ENCODE assay signal across 11 cellular contexts in genomic region chr17:7611635-7612293, GRCh38. TPM values are rescaled to one million over a fixed set of nuclear protein-coding genes. Genes with fewer than 3 reads are reported as not detected.
DNase-seq lines count a peak whose midpoint lies in the region; ATAC-seq, FAIRE-seq and TF ChIP-seq lines count a peak whose summit lies in the region.
"Had no signal": no experiment of that assay in that cellular context is flagged by ENCODE, and none has a peak within 500 bp of the region (broad histone marks: within the 10 kb centered on the region; RNA-seq: fewer than 3 reads in every experiment).

No MANE protein-coding gene starts in this region.

- no peak for FAIRE-seq in HepG2 (lab: Jason Lieb, UNC)

- H2BK15ac ChIP-seq in mesendoderm (replicated peaks; ENCODE audit: low read depth): no peak overlapping the region

- intact Hi-C loops in HepG2 (cut with micrococcal nuclease; ENCODE audit: unreplicated experiment) (no loop called here), right lobe of liver (cut with DNase I) (no loop called here)

- no peak overlapping the region for H2AFZ ChIP-seq in HepG2 (ENCODE audit: low read length)

- in situ Hi-C loops in HepG2 (cut with HindIII; ENCODE audit: extremely low pct_ligation_motif_present, low pct_unique_long_range_greater_than_20kb): no loop called here

- no peak overlapping the region for H3K18ac ChIP-seq in mesendoderm (ENCODE audit: low read length)

- POLR2A ChIA-PET in HepG2 (lab: Yijun Ruan, JAX): interaction anchor here (0.6 to 3.5 kb wide), 3 partner anchors 15 to 208 kb away, joined by 3 to 16 read pairs (median 6); partner anchors contain the start of genes SAT2, TMEM256 and TP53

- no peak overlapping the region for H2BK5ac ChIP-seq in mesendoderm (ENCODE audit: low read length)

- H3K27ac ChIP-seq in HepG2 (ENCODE audit: extremely low read length, insufficient read depth, low read length): no peak overlapping the region
- peak overlapping the region in 1 of 3 donors; percentile 26 for H3K27ac ChIP-seq in right lobe of liver
- no peak overlapping the region for H3K27ac ChIP-seq in mesendoderm (ENCODE audit: low read depth, low read length)
- H3K27ac ChIP-seq: lower lobe of right lung, WERI-Rb-1 had no signal

- TF ChIP-seq RAD21 in HepG2 (CRISPR knock-in tag; IDR thresholded peaks at IDR 0.05): no peak

- TF ChIP-seq CTCF in HepG2 (CRISPR knock-in tag; IDR thresholded peaks at IDR 0.05) (no peak), right lobe of liver (IDR thresholded peaks at IDR 0.05) (no peak), omental fat pad (IDR thresholded peaks at IDR 0.05) (no peak)

- H2AK5ac ChIP-seq in mesendoderm (ENCODE audit: low read length): no peak overlapping the region

- H3K9me3 ChIP-seq in HepG2 (ENCODE audit: low read length) (no peaks in the 10 kb centered on the region), right lobe of liver (no peaks in the 10 kb centered on the region)
- H3K9me3 ChIP-seq: lower lobe of right lung had no signal

- no peak overlapping the region for H4K5ac ChIP-seq in mesendoderm (ENCODE audit: low read length)

- peak overlapping the region; percentile 44; the same call in 1 of the 2 replicates for H3K9ac ChIP-seq in HepG2 (ENCODE audit: insufficient read depth, low read depth, low read length)
- peak overlapping the region; percentile 40 for H3K9ac ChIP-seq in mesendoderm (ENCODE audit: low read length)

- H3K79me1 ChIP-seq in mesendoderm (ENCODE audit: low read length): peaks cover 17% of the 10 kb centered on the region

- H3K4ac ChIP-seq in mesendoderm (ENCODE audit: low read depth, low read length): no peak overlapping the region

- H3K79me2 ChIP-seq in HepG2 (ENCODE audit: insufficient read depth, low read length) (peaks cover 36% of the 10 kb centered on the region), mesendoderm (ENCODE audit: control insufficient read depth, insufficient read depth, low read length) (peaks cover 15% of the 10 kb centered on the region)

- ATAC-seq in HepG2 (no peak), right lobe of liver (no peak), omental fat pad (ENCODE audit: low FRiP score) (no peak)
- ATAC-seq: lower lobe of right lung had no signal

- CTCF ChIA-PET in HepG2 (lab: Yijun Ruan, JAX; ENCODE audit: low intra/inter-chr PET ratio, low total read pairs): no interaction called here

- H2BK120ac ChIP-seq in mesendoderm (ENCODE audit: low read depth, low read length): no peak overlapping the region

- TF ChIP-seq POLR2A in HepG2 (IDR thresholded peaks at IDR 0.05; ENCODE audit: insufficient read depth in 1 of 2, low read depth in 2 of 2, low read length in 2 of 2) (no peak), right lobe of liver (IDR thresholded peaks at IDR 0.05) (no peak)

- no peak overlapping the region for H4K8ac ChIP-seq in mesendoderm (ENCODE audit: low read depth, low read length)

- no peak overlapping the region for H3K56ac ChIP-seq in mesendoderm (ENCODE audit: low read length)

- BruUV-seq in HepG2 (replicated peaks; lab: Mats Ljungman, UMichigan): no TSS peak

- H3K36me3 ChIP-seq in HepG2 (replicated peaks in 1 of 2; ENCODE audit: control insufficient read depth in 1 of 2, insufficient read depth in 2 of 2, low read length in 2 of 2) (peaks cover 1 to 15% of the 10 kb centered on the region in 2 experiments; a peak in 2 of 5 replicates), right lobe of liver (no peaks in the 10 kb centered on the region), mesendoderm (ENCODE audit: control insufficient read depth, insufficient read depth, low read length) (no peaks in the 10 kb centered on the region)

- H4K20me1 ChIP-seq in HepG2 (ENCODE audit: insufficient read depth, low read length): no peaks in the 10 kb centered on the region

- H3K4me1 ChIP-seq in HepG2 (ENCODE audit: insufficient read depth, low read length): peaks cover 35% of the 10 kb centered on the region
- H3K4me1 ChIP-seq in right lobe of liver: peaks cover 0 to 36% (median 9%) of the 10 kb centered on the region in 4 donors
- H3K4me1 ChIP-seq in mesendoderm (ENCODE audit: control insufficient read depth, low read depth, low read length): peaks cover 11% of the 10 kb centered on the region

- no peak overlapping the region for H3K23ac ChIP-seq in mesendoderm (ENCODE audit: low read length)

- TF ChIP-seq EP300 in HepG2 (IDR thresholded peaks at IDR 0.05; ENCODE audit: low read depth in 2 of 2, low read length in 2 of 2) (no peak), HepG2 (CRISPR knock-in tag; IDR thresholded peaks at IDR 0.05; ENCODE audit: borderline replicate concordance) (no peak)

- DNase-seq in HepG2 (ENCODE audit: low spot score): no peak
- no peak for DNase-seq in right lobe of liver
- peak; percentile 18 for DNase-seq in amniotic epithelial cell (ENCODE audit: low read depth)
- DNase-seq in mesendoderm: no peak
- DNase-seq in omental fat pad (ENCODE audit: low spot score): no peak
- no peak for DNase-seq in cortex of kidney (lab: John Stamatoyannopoulos, UW)
- DNase-seq in activated CD4-positive, CD25-positive, alpha-beta regulatory T cell treated with anti-CD3 and anti-CD28 coated beads, Interleukin-2, amount 50 U/mL, for 72 hours: no peak
- no peak for DNase-seq in SHP77 treated with DMSO at 0.1 percent for 48 hours (lab: John Stamatoyannopoulos, UW)
- DNase-seq: WERI-Rb-1 had no signal

- peak overlapping the region in 1 of 3 experiments; percentile 3; a peak in 2 of 6 replicates for H3K4me3 ChIP-seq in HepG2 (replicated peaks in 1 of 3; ENCODE audit: insufficient read depth in 1 of 3, low read depth in 2 of 3, low read length in 3 of 3)
- H3K4me3 ChIP-seq in right lobe of liver: peak overlapping the region in 1 of 3 donors; percentile 1
- H3K4me3 ChIP-seq in mesendoderm (ENCODE audit: low read length): no peak overlapping the region
- H3K4me3 ChIP-seq: lower lobe of right lung had no signal

- H3K4me2 ChIP-seq in HepG2 (ENCODE audit: low read depth, low read length) (peak overlapping the region; percentile 63), mesendoderm (ENCODE audit: low read length) (no peak overlapping the region)

- H3K27me3 ChIP-seq in HepG2 (ENCODE audit: control insufficient read depth in 1 of 2, insufficient read depth in 2 of 2, low read length in 2 of 2): no peaks in the 10 kb centered on the region
- no peaks in the 10 kb centered on the region for H3K27me3 ChIP-seq in right lobe of liver
- no peaks in the 10 kb centered on the region for H3K27me3 ChIP-seq in mesendoderm (ENCODE audit: insufficient read depth, low read length, poor library complexity)

- WGBS in HepG2 (ENCODE audit: low lambda C conversion rate): 81% methylated on average over 3 of the region's 3 CpGs
- WGBS in right lobe of liver (ENCODE audit: insufficient coverage, low coverage, low lambda C conversion rate, missing lambda C conversion rate): 35% methylated on average over 3 of the region's 3 CpGs
- WGBS in mesendoderm (ENCODE audit: extremely low coverage, insufficient coverage, low lambda C conversion rate): no CpG with 5 or more reads among the region's 3 CpGs

RNA-seq across cellular contexts. Expression of gene FXR2, which starts 2.9 kb away (rescaled TPM):
- total RNA-seq in HepG2 (2016; rRNA removed; fragmentation: Illumina TruSeq; extraction: Trizol): 13.4 and 24.4 TPM in 2 replicates
- 6.3 and 7.1 TPM in 2 replicates for total RNA-seq in HepG2 (2016; cell fraction: cytosol; rRNA removed; fragmentation: Illumina TruSeq; extraction: Trizol; ENCODE audit: low read depth)
- 12.8 and 25.4 TPM in 2 replicates for total RNA-seq in HepG2 (2016; cell fraction: insoluble cytoplasmic fraction; rRNA removed; fragmentation: Illumina TruSeq; extraction: Trizol)
- 9.9 and 10.9 TPM in 2 replicates for total RNA-seq in HepG2 (2016; cell fraction: membrane; rRNA removed; fragmentation: Illumina TruSeq; extraction: Trizol)
- total RNA-seq in HepG2 (2016; cell fraction: nucleus; rRNA removed; fragmentation: Illumina TruSeq; extraction: Trizol): 20.2 and 24.7 TPM in 2 replicates
- 20.9 and 26.8 TPM in 2 replicates for polyA plus RNA-seq in HepG2 (2011; rRNA removed)
- polyA plus RNA-seq in HepG2 (2011; cell fraction: cytosol; rRNA removed): 16.0 and 22.3 TPM in 2 replicates
- 53.5 and 56.2 TPM in 2 replicates for polyA plus RNA-seq in HepG2 (2011; cell fraction: nucleus; rRNA removed)
- polyA plus RNA-seq in HepG2 (2012): 10.9 and 14.6 TPM in 2 replicates
- 3.1 and 4.5 TPM in 2 replicates for polyA plus RNA-seq in HepG2 (2016; cell fraction: cytosol; fragmentation: Illumina TruSeq; extraction: Trizol; ENCODE audit: low read depth)
- polyA plus RNA-seq in HepG2 (2016; cell fraction: insoluble cytoplasmic fraction; fragmentation: Illumina TruSeq; extraction: Trizol; ENCODE audit: low read depth): 10.7 and 14.4 TPM in 2 replicates
- 7.1 and 8.8 TPM in 2 replicates for polyA plus RNA-seq in HepG2 (2016; cell fraction: membrane; fragmentation: Illumina TruSeq; extraction: Trizol; ENCODE audit: low read depth)
- 49.5 and 50.2 TPM in 2 replicates for polyA plus RNA-seq in HepG2 (2016; cell fraction: nucleus; fragmentation: Illumina TruSeq; extraction: Trizol; ENCODE audit: insufficient read depth, low read depth)
- polyA minus RNA-seq in HepG2 (2011; rRNA and poly(A)+ RNA removed; ENCODE audit: low replicate concordance): 43.6 and 137 TPM in 2 replicates
- polyA minus RNA-seq in HepG2 (2011; cell fraction: cytosol; rRNA and poly(A)+ RNA removed): 10.3 and 12.8 TPM in 2 replicates
- polyA minus RNA-seq in HepG2 (2011; cell fraction: nucleus; rRNA and poly(A)+ RNA removed): 14.9 and 15.8 TPM in 2 replicates
- total RNA-seq in right lobe of liver: 10 to 100 TPM; 14.3 to 23.2 (median 16.7) TPM
- 22.0 TPM for polyA plus RNA-seq in mesendoderm (2013, experiment 1 of 2)
- polyA plus RNA-seq in mesendoderm (2013, experiment 2 of 2): 22.4 TPM
- 10 to 100 TPM; 17.8 to 30.3 (median 22.7) TPM for total RNA-seq in omental fat pad

RNA-seq across cellular contexts. Expression of gene SAT2, which starts 15.9 kb away (rescaled TPM):
- 83.1 and 93.7 TPM in 2 replicates for total RNA-seq in HepG2 (2016; rRNA removed; fragmentation: Illumina TruSeq; extraction: Trizol)
- 40.6 and 43.0 TPM in 2 replicates for total RNA-seq in HepG2 (2016; cell fraction: cytosol; rRNA removed; fragmentation: Illumina TruSeq; extraction: Trizol; ENCODE audit: low read depth)
- total RNA-seq in HepG2 (2016; cell fraction: insoluble cytoplasmic fraction; rRNA removed; fragmentation: Illumina TruSeq; extraction: Trizol): 80.1 and 101 TPM in 2 replicates
- total RNA-seq in HepG2 (2016; cell fraction: membrane; rRNA removed; fragmentation: Illumina TruSeq; extraction: Trizol): 63.2 and 65.7 TPM in 2 replicates
- total RNA-seq in HepG2 (2016; cell fraction: nucleus; rRNA removed; fragmentation: Illumina TruSeq; extraction: Trizol): 86.9 and 89.2 TPM in 2 replicates
- 35.7 and 37.6 TPM in 2 replicates for polyA plus RNA-seq in HepG2 (2011; rRNA removed)
- polyA plus RNA-seq in HepG2 (2011; cell fraction: cytosol; rRNA removed): 30.8 and 36.1 TPM in 2 replicates
- 93.7 and 103 TPM in 2 replicates for polyA plus RNA-seq in HepG2 (2011; cell fraction: nucleus; rRNA removed)
- 69.5 and 73.6 TPM in 2 replicates for polyA plus RNA-seq in HepG2 (2012)
- polyA plus RNA-seq in HepG2 (2016; cell fraction: cytosol; fragmentation: Illumina TruSeq; extraction: Trizol; ENCODE audit: low read depth): 44.9 and 56.1 TPM in 2 replicates
- polyA plus RNA-seq in HepG2 (2016; cell fraction: insoluble cytoplasmic fraction; fragmentation: Illumina TruSeq; extraction: Trizol; ENCODE audit: low read depth): 101 and 106 TPM in 2 replicates
- polyA plus RNA-seq in HepG2 (2016; cell fraction: membrane; fragmentation: Illumina TruSeq; extraction: Trizol; ENCODE audit: low read depth): 58.6 and 71.0 TPM in 2 replicates
- 172 and 175 TPM in 2 replicates for polyA plus RNA-seq in HepG2 (2016; cell fraction: nucleus; fragmentation: Illumina TruSeq; extraction: Trizol; ENCODE audit: insufficient read depth, low read depth)
- polyA minus RNA-seq in HepG2 (2011; rRNA and poly(A)+ RNA removed; ENCODE audit: low replicate concordance): 4.5 and 8.9 TPM in 2 replicates
- polyA minus RNA-seq in HepG2 (2011; cell fraction: cytosol; rRNA and poly(A)+ RNA removed): 5.8 and 6.5 TPM in 2 replicates
- polyA minus RNA-seq in HepG2 (2011; cell fraction: nucleus; rRNA and poly(A)+ RNA removed): 12.1 and 13.1 TPM in 2 replicates
- total RNA-seq in right lobe of liver: 100 to 1,000 TPM in 5 of 6 experiments, 10 to 100 TPM in 1; 99.3 to 187 (median 120) TPM
- 26.8 TPM for polyA plus RNA-seq in mesendoderm (2013, experiment 1 of 2)
- polyA plus RNA-seq in mesendoderm (2013, experiment 2 of 2): 26.5 TPM
- 10 to 100 TPM; 55.5 to 81.3 (median 66.2) TPM for total RNA-seq in omental fat pad

RNA-seq across cellular contexts. Expression of gene SHBG, which starts 18.2 kb away (rescaled TPM):
- total RNA-seq in HepG2 (2016; rRNA removed; fragmentation: Illumina TruSeq; extraction: Trizol) (1.6 and 4.0 TPM in 2 replicates), right lobe of liver (10 to 100 TPM in 5 of 6 experiments, 1 to 10 TPM in 1; 2.4 to 70.2 (median 15.4) TPM), omental fat pad (1 to 10 TPM in 1 of 4 donors, under 1 TPM in 1, not detected in 2; 0.37 to 2.5 TPM)
- total RNA-seq in HepG2 (2016; cell fraction: cytosol; rRNA removed; fragmentation: Illumina TruSeq; extraction: Trizol; ENCODE audit: low read depth): 0.88 and 1.1 TPM in 2 replicates
- 2.0 and 4.4 TPM in 2 replicates for total RNA-seq in HepG2 (2016; cell fraction: insoluble cytoplasmic fraction; rRNA removed; fragmentation: Illumina TruSeq; extraction: Trizol)
- 0.96 and 1.0 TPM in 2 replicates for total RNA-seq in HepG2 (2016; cell fraction: membrane; rRNA removed; fragmentation: Illumina TruSeq; extraction: Trizol)
- total RNA-seq in HepG2 (2016; cell fraction: nucleus; rRNA removed; fragmentation: Illumina TruSeq; extraction: Trizol): 4.2 and 4.7 TPM in 2 replicates
- 6.1 and 10.2 TPM in 2 replicates for polyA plus RNA-seq in HepG2 (2011; rRNA removed)
- polyA plus RNA-seq in HepG2 (2011; cell fraction: cytosol; rRNA removed): 3.2 and 4.3 TPM in 2 replicates
- 7.7 and 13.5 TPM in 2 replicates for polyA plus RNA-seq in HepG2 (2011; cell fraction: nucleus; rRNA removed)
- 5.5 TPM in 2 replicates for polyA plus RNA-seq in HepG2 (2012)
- polyA plus RNA-seq in HepG2 (2016; cell fraction: cytosol; fragmentation: Illumina TruSeq; extraction: Trizol; ENCODE audit: low read depth): 1.1 and 2.0 TPM in 2 replicates
- 2.5 and 2.9 TPM in 2 replicates for polyA plus RNA-seq in HepG2 (2016; cell fraction: insoluble cytoplasmic fraction; fragmentation: Illumina TruSeq; extraction: Trizol; ENCODE audit: low read depth)
- 1.4 TPM in 2 replicates for polyA plus RNA-seq in HepG2 (2016; cell fraction: membrane; fragmentation: Illumina TruSeq; extraction: Trizol; ENCODE audit: low read depth)
- polyA plus RNA-seq in HepG2 (2016; cell fraction: nucleus; fragmentation: Illumina TruSeq; extraction: Trizol; ENCODE audit: insufficient read depth, low read depth): 5.6 and 8.1 TPM in 2 replicates
- polyA minus RNA-seq in HepG2 (2011; rRNA and poly(A)+ RNA removed; ENCODE audit: low replicate concordance): 1.0 and 5.0 TPM in 2 replicates
- polyA minus RNA-seq in HepG2 (2011; cell fraction: cytosol; rRNA and poly(A)+ RNA removed): 1.6 and 1.7 TPM in 2 replicates
- polyA minus RNA-seq in HepG2 (2011; cell fraction: nucleus; rRNA and poly(A)+ RNA removed): 2.8 and 5.1 TPM in 2 replicates
- polyA plus RNA-seq in mesendoderm (2013, experiment 1 of 2): 0.34 TPM
- polyA plus RNA-seq in mesendoderm (2013, experiment 2 of 2): 0.46 TPM
- total RNA-seq: HT-29, lower lobe of right lung had no signal

RNA-seq across cellular contexts. Expression of gene SOX15, which starts 21.9 kb away (rescaled TPM):
- total RNA-seq in HepG2 (2016; rRNA removed; fragmentation: Illumina TruSeq; extraction: Trizol) (0.18 TPM in 1 of 2 replicates, not detected in the other), right lobe of liver (not detected), omental fat pad (under 1 TPM in 3 of 4 donors, not detected in 1; 0.56 to 0.95 (median 0.72) TPM)
- not detected in 2 replicates for total RNA-seq in HepG2 (2016; cell fraction: cytosol; rRNA removed; fragmentation: Illumina TruSeq; extraction: Trizol; ENCODE audit: low read depth)
- 0.22 TPM in 1 of 2 replicates, not detected in the other for total RNA-seq in HepG2 (2016; cell fraction: insoluble cytoplasmic fraction; rRNA removed; fragmentation: Illumina TruSeq; extraction: Trizol)
- not detected in 2 replicates for total RNA-seq in HepG2 (2016; cell fraction: membrane; rRNA removed; fragmentation: Illumina TruSeq; extraction: Trizol)
- 0.37 TPM in 1 of 2 replicates, not detected in the other for total RNA-seq in HepG2 (2016; cell fraction: nucleus; rRNA removed; fragmentation: Illumina TruSeq; extraction: Trizol)
- polyA plus RNA-seq in HepG2 (2011; rRNA removed): 0.07 and 0.17 TPM in 2 replicates
- 0.04 TPM in 1 of 2 replicates, not detected in the other for polyA plus RNA-seq in HepG2 (2011; cell fraction: cytosol; rRNA removed)
- 0.54 and 0.63 TPM in 2 replicates for polyA plus RNA-seq in HepG2 (2011; cell fraction: nucleus; rRNA removed)
- polyA plus RNA-seq in HepG2 (2012): 0.44 and 0.63 TPM in 2 replicates
- 0.17 TPM in 1 of 2 replicates, not detected in the other for polyA plus RNA-seq in HepG2 (2016; cell fraction: cytosol; fragmentation: Illumina TruSeq; extraction: Trizol; ENCODE audit: low read depth)
- polyA plus RNA-seq in HepG2 (2016; cell fraction: insoluble cytoplasmic fraction; fragmentation: Illumina TruSeq; extraction: Trizol; ENCODE audit: low read depth): not detected in 2 replicates
- not detected in 2 replicates for polyA plus RNA-seq in HepG2 (2016; cell fraction: membrane; fragmentation: Illumina TruSeq; extraction: Trizol; ENCODE audit: low read depth)
- polyA plus RNA-seq in HepG2 (2016; cell fraction: nucleus; fragmentation: Illumina TruSeq; extraction: Trizol; ENCODE audit: insufficient read depth, low read depth): 0.68 and 1.3 TPM in 2 replicates
- 0.44 TPM in 1 of 2 replicates, not detected in the other for polyA minus RNA-seq in HepG2 (2011; rRNA and poly(A)+ RNA removed; ENCODE audit: low replicate concordance)
- polyA minus RNA-seq in HepG2 (2011; cell fraction: cytosol; rRNA and poly(A)+ RNA removed): not detected in 2 replicates
- polyA minus RNA-seq in HepG2 (2011; cell fraction: nucleus; rRNA and poly(A)+ RNA removed): 0.62 TPM in 1 of 2 replicates, not detected in the other
- 18.2 TPM for polyA plus RNA-seq in mesendoderm (2013, experiment 1 of 2)
- polyA plus RNA-seq in mesendoderm (2013, experiment 2 of 2): 18.4 TPM
- total RNA-seq: HT-29 had no signal

RNA-seq across cellular contexts. Expression of gene MPDU1, which starts 28.1 kb away (rescaled TPM):
- total RNA-seq in HepG2 (2016; rRNA removed; fragmentation: Illumina TruSeq; extraction: Trizol) (59.5 and 112 TPM in 2 replicates), right lobe of liver (100 to 1,000 TPM in 2 of 6 experiments, 10 to 100 TPM in 4; 54.2 to 199 (median 63.3) TPM), omental fat pad (100 to 1,000 TPM in 3 of 4 donors, 10 to 100 TPM in 1; 86.5 to 144 (median 122) TPM)
- 17.5 and 21.1 TPM in 2 replicates for total RNA-seq in HepG2 (2016; cell fraction: cytosol; rRNA removed; fragmentation: Illumina TruSeq; extraction: Trizol; ENCODE audit: low read depth)
- 62.6 and 101 TPM in 2 replicates for total RNA-seq in HepG2 (2016; cell fraction: insoluble cytoplasmic fraction; rRNA removed; fragmentation: Illumina TruSeq; extraction: Trizol)
- total RNA-seq in HepG2 (2016; cell fraction: membrane; rRNA removed; fragmentation: Illumina TruSeq; extraction: Trizol): 24.3 and 28.7 TPM in 2 replicates
- 84.0 and 86.6 TPM in 2 replicates for total RNA-seq in HepG2 (2016; cell fraction: nucleus; rRNA removed; fragmentation: Illumina TruSeq; extraction: Trizol)
- polyA plus RNA-seq in HepG2 (2011; rRNA removed): 127 and 167 TPM in 2 replicates
- polyA plus RNA-seq in HepG2 (2011; cell fraction: cytosol; rRNA removed): 188 and 194 TPM in 2 replicates
- polyA plus RNA-seq in HepG2 (2011; cell fraction: nucleus; rRNA removed): 91.5 and 103 TPM in 2 replicates
- polyA plus RNA-seq in HepG2 (2012): 56.7 and 59.6 TPM in 2 replicates
- polyA plus RNA-seq in HepG2 (2016; cell fraction: cytosol; fragmentation: Illumina TruSeq; extraction: Trizol; ENCODE audit: low read depth): 12.2 and 12.9 TPM in 2 replicates
- 73.5 and 77.4 TPM in 2 replicates for polyA plus RNA-seq in HepG2 (2016; cell fraction: insoluble cytoplasmic fraction; fragmentation: Illumina TruSeq; extraction: Trizol; ENCODE audit: low read depth)
- 22.9 and 23.5 TPM in 2 replicates for polyA plus RNA-seq in HepG2 (2016; cell fraction: membrane; fragmentation: Illumina TruSeq; extraction: Trizol; ENCODE audit: low read depth)
- 172 and 177 TPM in 2 replicates for polyA plus RNA-seq in HepG2 (2016; cell fraction: nucleus; fragmentation: Illumina TruSeq; extraction: Trizol; ENCODE audit: insufficient read depth, low read depth)
- polyA minus RNA-seq in HepG2 (2011; rRNA and poly(A)+ RNA removed; ENCODE audit: low replicate concordance): 205 and 272 TPM in 2 replicates
- 31.8 and 40.4 TPM in 2 replicates for polyA minus RNA-seq in HepG2 (2011; cell fraction: cytosol; rRNA and poly(A)+ RNA removed)
- polyA minus RNA-seq in HepG2 (2011; cell fraction: nucleus; rRNA and poly(A)+ RNA removed): 30.7 and 35.3 TPM in 2 replicates
- polyA plus RNA-seq in mesendoderm (2013, experiment 1 of 2): 101 TPM
- polyA plus RNA-seq in mesendoderm (2013, experiment 2 of 2): 96.5 TPM
